In genomic region chr3:187916072-187916471, GRCh38 we compare ENCODE assay signal across 1 cellular context.
TF ChIP-seq lines count a peak whose summit lies in the region.

No MANE protein-coding gene starts in this region.

TF ChIP-seq in H1, 55 proteins besides CTCF, POLR2A, EP300 and RAD21 (continued from another document):
- TF ChIP-seq TBP (IDR thresholded peaks at IDR 0.05; ENCODE audit: low read depth, low read length) (no peak), ZNF274 (IDR thresholded peaks at IDR 0.05; ENCODE audit: borderline replicate concordance, extremely low read depth, low read length) (no peak), HDAC6 (IDR thresholded peaks at IDR 0.05; ENCODE audit: low read depth, low read length) (no peak), GABPA (IDR thresholded peaks at IDR 0.05; ENCODE audit: borderline replicate concordance, insufficient read depth, low read length) (no peak), ASH2L (IDR thresholded peaks at IDR 0.05; ENCODE audit: low read length) (no peak), BACH1 (IDR thresholded peaks at IDR 0.05; ENCODE audit: low read length) (no peak)
TF ChIP-seq in H1: peak in this region for 0.
